1 cellular context compared by ENCODE assay signal in genomic region chr11:17593466-17594245, GRCh38.
TF ChIP-seq lines count a peak whose summit lies in the region.

No MANE protein-coding gene starts in this region.

TF ChIP-seq in HCT116, 20 proteins besides CTCF, POLR2A, EP300 and RAD21 (continued from another document):
- TF ChIP-seq REST (IDR thresholded peaks at IDR 0.05; ENCODE audit: low read depth) (no peak), CEBPB (IDR thresholded peaks at IDR 0.05; ENCODE audit: low read depth) (no peak), EGR1 (IDR thresholded peaks at IDR 0.05; ENCODE audit: low read depth) (no peak), ZNF274 (IDR thresholded peaks at IDR 0.05; ENCODE audit: low read depth, low read length) (no peak), ELF1 (IDR thresholded peaks at IDR 0.05; ENCODE audit: borderline replicate concordance, low read depth) (no peak), MAX (IDR thresholded peaks at IDR 0.05) (no peak)
